Comparison of ENCODE assay signal across 8 cellular contexts in the genomic region with DNA sequence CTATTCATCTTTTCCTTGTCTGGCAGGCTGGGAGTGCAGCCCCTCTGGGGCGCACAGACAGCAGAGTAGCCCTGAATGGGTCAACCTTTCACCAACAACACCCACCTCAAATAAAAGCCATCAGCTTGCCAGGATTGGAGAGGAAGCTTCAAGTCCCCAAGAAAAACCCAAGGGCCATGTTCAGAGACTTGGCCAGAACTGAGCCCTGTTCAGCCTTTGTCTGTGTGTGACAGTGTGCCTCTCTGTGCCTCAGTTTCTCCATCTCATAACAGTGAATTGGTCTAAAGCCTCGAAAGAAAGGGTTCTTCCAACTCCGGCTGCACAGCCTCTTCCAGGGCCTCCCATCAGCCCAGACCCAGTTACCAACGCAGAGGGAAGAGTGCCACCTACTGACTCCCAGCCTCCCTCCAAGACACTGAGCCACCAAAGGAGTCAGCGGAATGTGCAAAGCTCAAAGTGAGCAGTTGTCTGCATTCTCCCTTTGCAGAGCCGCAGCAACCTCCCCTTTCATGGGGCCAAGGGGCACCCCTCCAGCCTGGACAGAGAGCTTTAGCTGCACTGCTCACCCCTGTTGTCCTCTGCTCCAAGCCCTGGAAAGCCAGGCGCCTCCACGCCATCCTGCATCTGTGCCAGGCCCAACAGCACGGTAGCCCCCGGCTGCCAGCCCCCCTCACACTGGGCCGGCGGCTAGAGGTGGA.
A peak's percentile ranks its signal among the peaks of the same experiment; 100 is the strongest.
DNase-seq lines count a peak whose midpoint lies in the region; ATAC-seq and TF ChIP-seq lines count a peak whose summit lies in the region.

No MANE protein-coding gene starts in this region.

- peak; percentile 38 to 64 for DNase-seq in NCI-H524 (lab: John Stamatoyannopoulos, UW)
- DNase-seq in NCI-H524 treated with DMSO at 0.1 percent for 48 hours (lab: John Stamatoyannopoulos, UW), result no peak
- peak; percentile 69 for DNase-seq in NB4 (ENCODE audit: low read depth)
- DNase-seq in amygdala (lab: John Stamatoyannopoulos, UW), result peak in 47 of 56 donors; percentile 3 to 73 (median 30)
- DNase-seq in hepatocyte (ENCODE audit: low spot score), result peak; percentile 83
- DNase-seq in smooth muscle cell (lab: John Stamatoyannopoulos, UW; ENCODE audit: unreplicated experiment), result no peak
- DNase-seq in T-cell, result no peak

- ATAC-seq in HG02571 (IDR thresholded peaks at IDR 0.05; ENCODE audit: unreplicated experiment) (no peak), T-cell (replicated peaks in 1 of 4) (no peak)

- peaks cover 3 to 8% of the 10 kb centered on the region in 2 donors for H3K27me3 Mint-ChIP-seq in T-cell

- H3K9ac ChIP-seq in smooth muscle cell (ENCODE audit: low read depth), result no peak overlapping the region

- H3K4me1 ChIP-seq in hepatocyte (ENCODE audit: insufficient read depth), result no peaks in the 10 kb centered on the region
- no peaks in the 10 kb centered on the region for H3K4me1 ChIP-seq in smooth muscle cell (ENCODE audit: low read depth)

- H3K9me2 ChIP-seq in hepatocyte (replicated peaks; ENCODE audit: insufficient read depth), result no peaks in the 10 kb centered on the region

- H3K27ac ChIP-seq in hepatocyte (no peak overlapping the region), smooth muscle cell (ENCODE audit: low read depth) (no peak overlapping the region)

- no peaks in the 10 kb centered on the region for H3K36me3 Mint-ChIP-seq in T-cell

- no peaks in the 10 kb centered on the region for H4K20me1 ChIP-seq in hepatocyte (ENCODE audit: insufficient read depth, poor library complexity, severe bottlenecking)
- no peaks in the 10 kb centered on the region for H4K20me1 ChIP-seq in smooth muscle cell (ENCODE audit: low read depth)

- POLR2A ChIA-PET in T-cell (lab: Charles Lee), result no interaction called here

- H3K27ac Mint-ChIP-seq in T-cell, result no peak overlapping the region

- no peaks in the 10 kb centered on the region for H3K4me1 Mint-ChIP-seq in T-cell

- no peaks in the 10 kb centered on the region for H3F3A ChIP-seq in smooth muscle cell (ENCODE audit: low read depth)

- no peak overlapping the region for H2AFZ ChIP-seq in hepatocyte
- no peak overlapping the region for H2AFZ ChIP-seq in smooth muscle cell (ENCODE audit: low read depth)

- H3K4me2 ChIP-seq in hepatocyte (no peak overlapping the region), smooth muscle cell (no peak overlapping the region)

- H3K27me3 ChIP-seq in hepatocyte, result peaks cover 3% of the 10 kb centered on the region
- H3K27me3 ChIP-seq in smooth muscle cell (ENCODE audit: low read depth), result peaks cover 3% of the 10 kb centered on the region

- H3K9me3 Mint-ChIP-seq in T-cell, result no peaks in the 10 kb centered on the region

- TF ChIP-seq CTCF in NB4 (IDR thresholded peaks at IDR 0.05; ENCODE audit: low read depth, low read length), result peak; percentile 81
- TF ChIP-seq CTCF in hepatocyte (IDR thresholded peaks at IDR 0.05; ENCODE audit: poor library complexity), result peak; percentile 76
- TF ChIP-seq CTCF in smooth muscle cell (IDR thresholded peaks at IDR 0.05; ENCODE audit: borderline replicate concordance, insufficient read depth, poor library complexity, severe bottlenecking), result peak; percentile 55

- H3K4me3 ChIP-seq in NB4 (ENCODE audit: low read depth, low read length) (no peak overlapping the region), hepatocyte (no peak overlapping the region), smooth muscle cell (no peak overlapping the region)

- no peak for TF ChIP-seq POLR2A in NB4 (IDR thresholded peaks at IDR 0.05; ENCODE audit: extremely low read depth, insufficient read length)

- H3K79me2 ChIP-seq in hepatocyte (no peaks in the 10 kb centered on the region), smooth muscle cell (ENCODE audit: low read depth) (no peaks in the 10 kb centered on the region)

- CTCF ChIA-PET in T-cell (lab: Charles Lee), result interaction anchor here in 1 of 2 donors (1.5 kb wide), 1 partner anchor 205 kb away, joined by 5 read pairs; no protein-coding TSS in a partner anchor

- H3K9me3 ChIP-seq in hepatocyte (ENCODE audit: low read depth) (no peaks in the 10 kb centered on the region), smooth muscle cell (replicated peaks; ENCODE audit: low read depth) (no peaks in the 10 kb centered on the region)

- 55% methylated on average over 12 of the region's 12 CpGs for WGBS in hepatocyte (ENCODE audit: low lambda C conversion rate, missing lambda C conversion rate)
- 66% methylated on average over 12 of the region's 12 CpGs for WGBS in smooth muscle cell (ENCODE audit: low lambda C conversion rate)

- no peaks in the 10 kb centered on the region for H3K36me3 ChIP-seq in hepatocyte (replicated peaks; ENCODE audit: insufficient read depth, low read depth)
- H3K36me3 ChIP-seq in smooth muscle cell (ENCODE audit: low read depth), result no peaks in the 10 kb centered on the region

- H3K4me3 Mint-ChIP-seq in T-cell, result no peak overlapping the region

Comparison
In these comparisons a context has a peak if more than half of its experiments do, and no peak if none do; other contexts are left out.
1. DNase-seq: peak in NCI-H524 (2 of 2), NB4 (single experiment), amygdala (47 of 56) and hepatocyte (single experiment); none in NCI-H524 treated with DMSO at 0.1 percent for 48 hours (single experiment), smooth muscle cell (single experiment) and T-cell (0 of 34).
2. Peak in every context shown above with its lines, with median percentiles within 50 percentile points of each other: CTCF ChIP-seq.